ENCODE assay signal across 1 cellular context in genomic region chr10:102620138-102620591, GRCh38.
TF ChIP-seq lines count a peak whose summit lies in the region.

No MANE protein-coding gene starts in this region.

TF ChIP-seq in H1, 55 proteins besides CTCF, POLR2A, EP300 and RAD21:
- TF ChIP-seq CEBPB (IDR thresholded peaks at IDR 0.05; ENCODE audit: low read depth, low read length): no peak
- TF ChIP-seq GABPA (IDR thresholded peaks at IDR 0.05; ENCODE audit: borderline replicate concordance, insufficient read depth, low read length): no peak
- no peak for TF ChIP-seq NANOG (IDR thresholded peaks at IDR 0.05; ENCODE audit: insufficient read depth, low read depth, low read length, poor library complexity, severe bottlenecking)
